Comparison of ENCODE assay signal across 11 cellular contexts in genomic region chr3:30752961-30753360, GRCh38.
DNase-seq lines count a peak whose midpoint lies in the region; ATAC-seq lines count a peak whose summit lies in the region.
"Had no signal": no experiment of that assay in that cellular context is flagged by ENCODE, and none has a peak within 500 bp of the region (broad histone marks: within the 10 kb centered on the region; RNA-seq: fewer than 3 reads in every experiment).

No MANE protein-coding gene starts in this region.

- no peak overlapping the region for H4K8ac ChIP-seq in trophoblast cell (ENCODE audit: low read depth, low read length)

- no peak overlapping the region for H3K4ac ChIP-seq in trophoblast cell (ENCODE audit: low read depth, low read length)

- no peaks in the 10 kb centered on the region for H3K27me3 ChIP-seq in trophoblast cell (ENCODE audit: insufficient read depth, low read length)

- no peaks in the 10 kb centered on the region for H3K9me3 Mint-ChIP-seq in stimulated activated effector memory CD8-positive, alpha-beta T cell treated with anti-CD3 and anti-CD28 coated beads, Interleukin-12 subunit alpha, Interleukin-12 subunit beta, amount 100 ng/mL, for 72 hours

- H3K4me2 ChIP-seq in trophoblast cell (ENCODE audit: low read length) = no peak overlapping the region

- no peak overlapping the region for H3K27ac Mint-ChIP-seq in stimulated activated effector memory CD8-positive, alpha-beta T cell treated with anti-CD3 and anti-CD28 coated beads, Interleukin-12 subunit alpha, Interleukin-12 subunit beta, amount 100 ng/mL, for 72 hours

- H3K14ac ChIP-seq in trophoblast cell (ENCODE audit: low read length) = no peak overlapping the region

- H4K12ac ChIP-seq in trophoblast cell (ENCODE audit: low read depth, low read length) = no peak overlapping the region

- H3K79me1 ChIP-seq in trophoblast cell (ENCODE audit: low read length) = no peaks in the 10 kb centered on the region

- H3K4me3 ChIP-seq in trophoblast cell (ENCODE audit: low read depth, low read length) = no peak overlapping the region
- H3K4me3 ChIP-seq: coronary artery had no signal

- H3K4me1 ChIP-seq in trophoblast cell (ENCODE audit: control insufficient read depth in 1 of 2, insufficient read depth in 2 of 2, low read length in 2 of 2) = no peaks in the 10 kb centered on the region

- no peak overlapping the region for H2BK120ac ChIP-seq in trophoblast cell (ENCODE audit: insufficient read depth, low read length, poor library complexity)

- no peaks in the 10 kb centered on the region for H3K9me3 ChIP-seq in trophoblast cell (ENCODE audit: insufficient read depth, low read depth, low read length)

- H3K23ac ChIP-seq in trophoblast cell (ENCODE audit: low read length) = no peak overlapping the region

- H3K4me3 Mint-ChIP-seq in stimulated activated effector memory CD8-positive, alpha-beta T cell treated with anti-CD3 and anti-CD28 coated beads, Interleukin-12 subunit alpha, Interleukin-12 subunit beta, amount 100 ng/mL, for 72 hours = no peak overlapping the region

- peak; percentile 64 for DNase-seq in GM03348 (ENCODE audit: low spot score)
- DNase-seq in NCI-H460 (ENCODE audit: extremely low read depth, low read depth) = peak; percentile 47
- peak; percentile 61 for DNase-seq in dedifferentiated amniotic fluid mesenchymal stem cell (ENCODE audit: extremely low spot score)
- DNase-seq in trophoblast cell = peak; percentile 60 to 83
- DNase-seq in DMS114 treated with DMSO at 0.1 percent for 48 hours (lab: John Stamatoyannopoulos, UW; ENCODE audit: unreplicated experiment) = no peak
- DNase-seq in midbrain (lab: John Stamatoyannopoulos, UW) = no peak
- DNase-seq in stimulated activated effector memory CD8-positive, alpha-beta T cell treated with anti-CD3 and anti-CD28 coated beads, Interleukin-12 subunit alpha, Interleukin-12 subunit beta, amount 100 ng/mL, for 72 hours (ENCODE audit: low spot score in 2 of 2) = no peak
- DNase-seq: occipital lobe, SHP77 treated with DMSO at 0.1 percent for 48 hours had no signal

- no peak overlapping the region for H2BK5ac ChIP-seq in trophoblast cell (ENCODE audit: low read depth, low read length, poor library complexity)

- no CpG with 5 or more reads among the region's 4 CpGs for WGBS in trophoblast cell (ENCODE audit: extremely low coverage, insufficient coverage, insufficient read length)

- no peak overlapping the region for H2AFZ ChIP-seq in trophoblast cell (ENCODE audit: insufficient read depth, low read length, poor library complexity)

- no peak overlapping the region for H3K9ac ChIP-seq in trophoblast cell (ENCODE audit: low read length)

- no peak overlapping the region for H3K27ac ChIP-seq in trophoblast cell (ENCODE audit: low read depth, low read length)
- H3K27ac ChIP-seq: coronary artery had no signal

- H3K36me3 Mint-ChIP-seq in stimulated activated effector memory CD8-positive, alpha-beta T cell treated with anti-CD3 and anti-CD28 coated beads, Interleukin-12 subunit alpha, Interleukin-12 subunit beta, amount 100 ng/mL, for 72 hours = no peaks in the 10 kb centered on the region

- H3K4me1 Mint-ChIP-seq in stimulated activated effector memory CD8-positive, alpha-beta T cell treated with anti-CD3 and anti-CD28 coated beads, Interleukin-12 subunit alpha, Interleukin-12 subunit beta, amount 100 ng/mL, for 72 hours = peaks cover 22% of the 10 kb centered on the region

- H3K18ac ChIP-seq in trophoblast cell (ENCODE audit: low read length) = no peak overlapping the region

- no peaks in the 10 kb centered on the region for H3K79me2 ChIP-seq in trophoblast cell (ENCODE audit: control insufficient read depth, insufficient read depth, low read length, poor library complexity)

- no peak overlapping the region for H4K91ac ChIP-seq in trophoblast cell (ENCODE audit: low read depth, low read length)

- no peak for ATAC-seq in GM21390 (IDR thresholded peaks at IDR 0.05; ENCODE audit: unreplicated experiment)
- no peak for ATAC-seq in stimulated activated effector memory CD8-positive, alpha-beta T cell treated with anti-CD3 and anti-CD28 coated beads, Interleukin-12 subunit alpha, Interleukin-12 subunit beta, amount 100 ng/mL, for 72 hours

- no peaks in the 10 kb centered on the region for H3K36me3 ChIP-seq in trophoblast cell (ENCODE audit: control insufficient read depth in 1 of 2, insufficient read depth in 2 of 2, low read length in 2 of 2)

- no peak overlapping the region for H2BK12ac ChIP-seq in trophoblast cell (ENCODE audit: low read length)

- H2AK5ac ChIP-seq in trophoblast cell (ENCODE audit: low read length) = no peak overlapping the region

Comparison
In these comparisons a context has a peak if more than half of its experiments do, and no peak if none do; other contexts are left out.
1. DNase-seq: peak in GM03348 (single experiment), NCI-H460 (single experiment), dedifferentiated amniotic fluid mesenchymal stem cell (single experiment) and trophoblast cell (2 of 2); none in DMS114 treated with DMSO at 0.1 percent for 48 hours (single experiment), midbrain (single experiment) and stimulated activated effector memory CD8-positive, alpha-beta T cell treated with anti-CD3 and anti-CD28 coated beads, Interleukin-12 subunit alpha, Interleukin-12 subunit beta, amount 100 ng/mL, for 72 hours (0 of 2).